In genomic region chr6:34066284-34066571, GRCh38 we compare ENCODE assay signal across 14 cellular contexts.
DNase-seq lines count a peak whose midpoint lies in the region; ATAC-seq and TF ChIP-seq lines count a peak whose summit lies in the region.
"Had no signal": no experiment of that assay in that cellular context is flagged by ENCODE, and none has a peak within 500 bp of the region (broad histone marks: within the 10 kb centered on the region; RNA-seq: fewer than 3 reads in every experiment).

No MANE protein-coding gene starts in this region.

- peak overlapping the region in 4 of 5 experiments; percentile 0 to 69 (median 35) for H3K27ac Mint-ChIP-seq in brain
- H3K27ac Mint-ChIP-seq in glutamatergic neuron (ENCODE audit: unreplicated experiment): peak overlapping the region; percentile 75
- no peak overlapping the region for H3K27ac Mint-ChIP-seq in activated naive CD8-positive, alpha-beta T cell treated with anti-CD3 and anti-CD28 coated beads for 36 hours
- H3K27ac Mint-ChIP-seq: CD4-positive, alpha-beta T cell; GM23338 had no signal

- H3K27me3 ChIP-seq in BE2C: no peaks in the 10 kb centered on the region

- H3K27me3 Mint-ChIP-seq in brain (peaks cover 14% of the 10 kb centered on the region), glutamatergic neuron (ENCODE audit: unreplicated experiment) (peaks cover 23% of the 10 kb centered on the region)
- no peaks in the 10 kb centered on the region for H3K27me3 Mint-ChIP-seq in activated naive CD8-positive, alpha-beta T cell treated with anti-CD3 and anti-CD28 coated beads for 36 hours
- H3K27me3 Mint-ChIP-seq: CD4-positive, alpha-beta T cell had no signal

- H3K36me3 Mint-ChIP-seq in brain (no peaks in the 10 kb centered on the region), glutamatergic neuron (ENCODE audit: unreplicated experiment) (no peaks in the 10 kb centered on the region)
- H3K36me3 Mint-ChIP-seq in activated naive CD8-positive, alpha-beta T cell treated with anti-CD3 and anti-CD28 coated beads for 36 hours: no peaks in the 10 kb centered on the region

- DNase-seq in BE2C (no peak), LHCN-M2 (ENCODE audit: low read depth) (peak; percentile 15), glutamatergic neuron (no peak)
- no peak for DNase-seq in stimulated activated CD4-positive, alpha-beta T cell treated with anti-CD3 and anti-CD28 coated beads, Interleukin-2, amount 100 ng/mL, for 24 hours
- DNase-seq in activated naive CD8-positive, alpha-beta T cell treated with anti-CD3 and anti-CD28 coated beads for 36 hours: no peak
- DNase-seq: 8988T; Caco-2; CD4-positive, alpha-beta T cell; HCEC 1CT had no signal

- H3K4me1 ChIP-seq in BE2C: no peaks in the 10 kb centered on the region
- H3K4me1 ChIP-seq: Caco-2 had no signal

- no peak for TF ChIP-seq CTCF in BE2C (IDR thresholded peaks at IDR 0.05; ENCODE audit: low read depth, low read length)
- TF ChIP-seq CTCF in brain (conservative IDR thresholded peaks at IDR 0.05): no peak
- no peak for TF ChIP-seq CTCF in glutamatergic neuron (IDR thresholded peaks at IDR 0.05; ENCODE audit: partially characterized antibody, unreplicated experiment)

- peaks cover 27% of the 10 kb centered on the region for H3K4me1 Mint-ChIP-seq in brain
- peaks cover 48% of the 10 kb centered on the region for H3K4me1 Mint-ChIP-seq in glutamatergic neuron (ENCODE audit: low read depth, unreplicated experiment)
- no peaks in the 10 kb centered on the region for H3K4me1 Mint-ChIP-seq in activated naive CD8-positive, alpha-beta T cell treated with anti-CD3 and anti-CD28 coated beads for 36 hours

- no peak for ATAC-seq in GM18867 (IDR thresholded peaks at IDR 0.05; ENCODE audit: unreplicated experiment)
- ATAC-seq in HG02938 (IDR thresholded peaks at IDR 0.05; ENCODE audit: unreplicated experiment): no peak
- ATAC-seq: GM23338, HepG2 had no signal

- H3K4me3 Mint-ChIP-seq in brain (no peak overlapping the region), glutamatergic neuron (ENCODE audit: unreplicated experiment) (peak overlapping the region; percentile 34)
- no peak overlapping the region for H3K4me3 Mint-ChIP-seq in activated naive CD8-positive, alpha-beta T cell treated with anti-CD3 and anti-CD28 coated beads for 36 hours
- H3K4me3 Mint-ChIP-seq: CD4-positive, alpha-beta T cell; GM23338 had no signal

- peak overlapping the region; percentile 28; the same call in 1 of the 2 replicates for H3K4me3 ChIP-seq in BE2C (ENCODE audit: low read depth, low read length)
- H3K4me3 ChIP-seq: GM23338 had no signal

- no peaks in the 10 kb centered on the region for H3K9me3 Mint-ChIP-seq in brain
- peaks cover 29% of the 10 kb centered on the region for H3K9me3 Mint-ChIP-seq in glutamatergic neuron (ENCODE audit: unreplicated experiment)
- no peaks in the 10 kb centered on the region for H3K9me3 Mint-ChIP-seq in activated naive CD8-positive, alpha-beta T cell treated with anti-CD3 and anti-CD28 coated beads for 36 hours
- H3K9me3 Mint-ChIP-seq: CD4-positive, alpha-beta T cell; GM23338 had no signal

- no peaks in the 10 kb centered on the region for H3K9me3 ChIP-seq in BE2C
- H3K9me3 ChIP-seq: Caco-2 had no signal

- no peaks in the 10 kb centered on the region for H3K36me3 ChIP-seq in BE2C
